In genomic region chr3:101561630-101562328, GRCh38 we compare ENCODE assay signal across 8 cellular contexts.
DNase-seq lines count a peak whose midpoint lies in the region; ATAC-seq and TF ChIP-seq lines count a peak whose summit lies in the region.

TSS of gene TRMT10C (plus strand) at chr3:101561868. CDS start at chr3:101564782, 2,914 bp downstream.

- ATAC-seq in HG03439 (IDR thresholded peaks at IDR 0.05; ENCODE audit: unreplicated experiment), result peak; percentile 100

- peak; percentile 92 for TF ChIP-seq POLR2A in GM19193 (IDR thresholded peaks at IDR 0.05; ENCODE audit: extremely low read depth, insufficient read depth, insufficient read length)

- DNase-seq in Ammon's horn (ENCODE audit: low spot score) (peak; percentile 95), NCI-H524 treated with DMSO at 0.1 percent for 48 hours (lab: John Stamatoyannopoulos, UW) (peak; percentile 83), kidney tubule cell (ENCODE audit: low spot score) (peak; percentile 92)
- peak; percentile 87 to 89 for DNase-seq in activated CD4-positive, alpha-beta T cell treated with anti-CD3 and anti-CD28 coated beads for 4 hours
- peak; percentile 75 to 88 (median 80) for DNase-seq in stimulated activated CD4-positive, alpha-beta T cell treated with anti-CD3 and anti-CD28 coated beads, Interleukin-1b, Interleukin-23, amount 100 ng/mL, for 24 hours (ENCODE audit: low read depth in 4 of 4, low spot score in 1 of 4)

- peak within 1 kb of the TSS; percentile 57 for H3K27ac ChIP-seq in cingulate gyrus (ENCODE audit: low read depth, low read length)

Comparison
In these comparisons a context has a peak if more than half of its experiments do, and no peak if none do; other contexts are left out.
1. Peak in every context shown above with its lines: DNase-seq, ATAC-seq and H3K27ac ChIP-seq.